8 cellular contexts compared by ENCODE assay signal in the genomic region with DNA sequence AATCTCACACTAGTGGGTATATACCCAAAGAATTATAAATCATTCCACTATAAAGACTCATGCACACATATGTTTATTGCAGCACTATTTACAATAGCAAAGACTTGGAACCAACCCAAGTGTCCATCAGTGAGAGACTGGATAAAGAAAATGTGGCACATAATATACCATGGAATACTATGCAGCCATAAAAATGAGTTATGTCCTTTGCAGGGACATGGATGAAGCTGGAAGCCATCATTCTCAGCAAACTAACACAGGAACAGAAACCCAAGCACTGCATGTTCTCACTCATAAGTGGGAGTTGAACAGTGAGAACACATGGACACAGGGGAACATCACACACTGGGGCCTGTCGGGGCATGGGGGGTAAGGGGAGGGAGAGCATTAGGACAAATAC. TPM values are rescaled to one million over a fixed set of nuclear protein-coding genes. Genes with fewer than 3 reads are reported as not detected.
DNase-seq lines count a peak whose midpoint lies in the region; ATAC-seq, FAIRE-seq and TF ChIP-seq lines count a peak whose summit lies in the region.
"Not testable (repeated sequence)": the region's sequence is repeated elsewhere in the genome, so short reads cannot be mapped to it uniquely, and the experiment has no call there.

No MANE protein-coding gene starts in this region.

- not testable (repeated sequence) for TF ChIP-seq EP300 in K562 (IDR thresholded peaks at IDR 0.05; ENCODE audit: low read length)

- H4K20me1 ChIP-seq in K562 (replicated peaks; ENCODE audit: control insufficient read depth, insufficient read depth, low read length) = not testable (repeated sequence)

- H3K27me3 Mint-ChIP-seq in CD4-positive, CD25-positive, alpha-beta regulatory T cell; CD8-positive, alpha-beta T cell (ENCODE audit: low read depth); IgD-negative memory B cell; activated CD8-positive, alpha-beta T cell treated with anti-CD3 and anti-CD28 coated beads, Interleukin-2, amount 10 ng/mL, durations not matched to agents 7 days and 5 days (ENCODE audit: low read depth); activated naive CD8-positive, alpha-beta T cell; naive thymus-derived CD8-positive, alpha-beta T cell: not testable (repeated sequence)

- H3K4me3 ChIP-seq in CD4-positive, CD25-positive, alpha-beta regulatory T cell (ENCODE audit: low read depth, low read length); CD8-positive, alpha-beta T cell (ENCODE audit: low read depth, low read length); K562: not testable (repeated sequence)

- not testable (repeated sequence) for H3K4me2 ChIP-seq in K562 (ENCODE audit: insufficient read depth, low read length)

- H3K4me3 Mint-ChIP-seq in CD4-positive, CD25-positive, alpha-beta regulatory T cell; CD8-positive, alpha-beta T cell; activated CD8-positive, alpha-beta T cell treated with anti-CD3 and anti-CD28 coated beads, Interleukin-2, amount 10 ng/mL, durations not matched to agents 7 days and 5 days; stimulated activated effector memory CD8-positive, alpha-beta T cell treated with anti-CD3 and anti-CD28 coated beads, Interleukin-12 subunit alpha, Interleukin-12 subunit beta, amount 100 ng/mL, for 72 hours: not testable (repeated sequence)
- peak overlapping the region in 3 of 4 donors; percentile 6 to 57 (median 39) for H3K4me3 Mint-ChIP-seq in IgD-negative memory B cell
- H3K4me3 Mint-ChIP-seq in activated naive CD8-positive, alpha-beta T cell = peak overlapping the region; percentile 33
- H3K4me3 Mint-ChIP-seq in naive thymus-derived CD8-positive, alpha-beta T cell = peak overlapping the region in 3 of 10 donors; percentile 3 to 45 (median 31)

- not testable (repeated sequence) for H3K79me2 ChIP-seq in K562 (ENCODE audit: control insufficient read depth, insufficient read depth, low read length)

- H2AFZ ChIP-seq in K562 (ENCODE audit: low read depth, low read length) = not testable (repeated sequence)

- BruUV-seq in K562 (replicated peaks; lab: Mats Ljungman, UMichigan) = not testable (repeated sequence)

- intact Hi-C loops in CD8-positive, alpha-beta T cell (cut with DNase I, micrococcal nuclease); K562 (cut with micrococcal nuclease): not testable (repeated sequence)

- H3K36me3 Mint-ChIP-seq in CD4-positive, CD25-positive, alpha-beta regulatory T cell = peaks cover 47% of the 10 kb centered on the region
- peaks cover 63% of the 10 kb centered on the region for H3K36me3 Mint-ChIP-seq in CD8-positive, alpha-beta T cell
- H3K36me3 Mint-ChIP-seq in IgD-negative memory B cell = peaks cover 15% of the 10 kb centered on the region
- H3K36me3 Mint-ChIP-seq in activated CD8-positive, alpha-beta T cell treated with anti-CD3 and anti-CD28 coated beads, Interleukin-2, amount 10 ng/mL, durations not matched to agents 7 days and 5 days (ENCODE audit: low read depth) = peaks cover 61% of the 10 kb centered on the region
- peaks cover 37% of the 10 kb centered on the region for H3K36me3 Mint-ChIP-seq in activated naive CD8-positive, alpha-beta T cell
- peaks cover 23 to 45% (median 40%) of the 10 kb centered on the region in 3 donors for H3K36me3 Mint-ChIP-seq in naive thymus-derived CD8-positive, alpha-beta T cell
- H3K36me3 Mint-ChIP-seq in stimulated activated effector memory CD8-positive, alpha-beta T cell treated with anti-CD3 and anti-CD28 coated beads, Interleukin-12 subunit alpha, Interleukin-12 subunit beta, amount 100 ng/mL, for 72 hours = peaks cover 49% of the 10 kb centered on the region

- H3K9me1 ChIP-seq in K562 (ENCODE audit: control insufficient read depth, insufficient read depth, low read length) = not testable (repeated sequence)

- not testable (repeated sequence) for H3K9me3 Mint-ChIP-seq in CD4-positive, CD25-positive, alpha-beta regulatory T cell; CD8-positive, alpha-beta T cell; IgD-negative memory B cell; activated CD8-positive, alpha-beta T cell treated with anti-CD3 and anti-CD28 coated beads, Interleukin-2, amount 10 ng/mL, durations not matched to agents 7 days and 5 days (ENCODE audit: insufficient read depth); activated naive CD8-positive, alpha-beta T cell (ENCODE audit: low read depth); naive thymus-derived CD8-positive, alpha-beta T cell; stimulated activated effector memory CD8-positive, alpha-beta T cell treated with anti-CD3 and anti-CD28 coated beads, Interleukin-12 subunit alpha, Interleukin-12 subunit beta, amount 100 ng/mL, for 72 hours

- peaks cover 14% of the 10 kb centered on the region for H3K4me1 ChIP-seq in CD4-positive, CD25-positive, alpha-beta regulatory T cell (ENCODE audit: control insufficient read depth, insufficient read depth, low read length, poor library complexity, severe bottlenecking)
- peaks cover 16% of the 10 kb centered on the region for H3K4me1 ChIP-seq in CD8-positive, alpha-beta T cell (ENCODE audit: insufficient read depth, low read length)
- H3K4me1 ChIP-seq in K562 (replicated peaks in 1 of 2; ENCODE audit: control insufficient read depth in 2 of 2, insufficient read depth in 2 of 2, low read length in 2 of 2) = not testable (repeated sequence)

- TF ChIP-seq POLR2A in K562 (conservative IDR thresholded peaks at IDR 0.05) = not testable (repeated sequence)

- ATAC-seq in CD4-positive, CD25-positive, alpha-beta regulatory T cell (ENCODE audit: low read depth in 2 of 2); CD8-positive, alpha-beta T cell; activated CD8-positive, alpha-beta T cell treated with anti-CD3 and anti-CD28 coated beads, Interleukin-2, amount 10 ng/mL, durations not matched to agents 7 days and 5 days; K562; naive thymus-derived CD8-positive, alpha-beta T cell; stimulated activated effector memory CD8-positive, alpha-beta T cell treated with anti-CD3 and anti-CD28 coated beads, Interleukin-12 subunit alpha, Interleukin-12 subunit beta, amount 100 ng/mL, for 72 hours: not testable (repeated sequence)

- not testable (repeated sequence) for TF ChIP-seq CTCF in CD8-positive, alpha-beta T cell (IDR thresholded peaks at IDR 0.05); K562 (IDR thresholded peaks at IDR 0.05 in 2 of 3, conservative IDR thresholded peaks at IDR 0.05 in 1 of 3; ENCODE audit: insufficient read depth in 2 of 3, low read depth in 1 of 3, low read length in 3 of 3)

- FAIRE-seq in K562 (lab: Jason Lieb, UNC) = not testable (repeated sequence)

- POLR2A ChIA-PET in CD8-positive, alpha-beta T cell (lab: Charles Lee) = interaction anchor here (0.8 kb wide), 1 partner anchor 57 kb away, joined by 3 read pairs; a partner anchor contains a TSS
- POLR2A ChIA-PET in activated CD8-positive, alpha-beta T cell treated with anti-CD3 and anti-CD28 coated beads, Interleukin-2, amount 10 ng/mL, durations not matched to agents 7 days and 5 days (lab: Charles Lee); K562 (lab: Yijun Ruan, JAX): not testable (repeated sequence)
- POLR2A ChIA-PET in naive thymus-derived CD8-positive, alpha-beta T cell (lab: Charles Lee) = interaction anchor here (0.9 kb wide), 1 partner anchor 57 kb away, joined by 3 read pairs; a partner anchor contains a TSS

- H3K9ac ChIP-seq in K562 (ENCODE audit: insufficient read depth in 1 of 2, low read depth in 2 of 2, low read length in 2 of 2) = not testable (repeated sequence)

- not testable (repeated sequence) for H3K9me3 ChIP-seq in CD4-positive, CD25-positive, alpha-beta regulatory T cell (ENCODE audit: control insufficient read depth in 2 of 2, low read length in 2 of 2); CD8-positive, alpha-beta T cell (ENCODE audit: low read length); K562 (replicated peaks; ENCODE audit: control insufficient read depth, insufficient read depth, low read depth, low read length)

- H3K36me3 ChIP-seq in CD4-positive, CD25-positive, alpha-beta regulatory T cell (ENCODE audit: control insufficient read depth, insufficient read depth, low read length) = peaks cover 30% of the 10 kb centered on the region
- H3K36me3 ChIP-seq in CD8-positive, alpha-beta T cell (ENCODE audit: insufficient read depth, low read length) = peaks cover 12% of the 10 kb centered on the region
- peaks cover 43% of the 10 kb centered on the region; the same call in 2 of the 3 replicates for H3K36me3 ChIP-seq in K562 (ENCODE audit: control insufficient read depth, insufficient read depth, low read length)

- DNase-seq in CD4-positive, CD25-positive, alpha-beta regulatory T cell; CD8-positive, alpha-beta T cell; activated CD8-positive, alpha-beta T cell treated with anti-CD3 and anti-CD28 coated beads, Interleukin-2, amount 10 ng/mL, durations not matched to agents 7 days and 5 days; K562 (ENCODE audit: extremely low read depth in 1 of 4, low spot score in 3 of 4); naive thymus-derived CD8-positive, alpha-beta T cell; stimulated activated effector memory CD8-positive, alpha-beta T cell treated with anti-CD3 and anti-CD28 coated beads, Interleukin-12 subunit alpha, Interleukin-12 subunit beta, amount 100 ng/mL, for 72 hours (ENCODE audit: low spot score in 2 of 2): not testable (repeated sequence)

- 88% methylated on average over 1 of the region's 1 CpG for WGBS in K562 (ENCODE audit: insufficient coverage, low coverage, missing lambda C conversion rate)

- in situ Hi-C loops in K562 (cut with MboI) = loop anchor here (25.0 kb wide), 1 partner anchor 1258 kb away; no protein-coding TSS in a partner anchor

- H3K27ac Mint-ChIP-seq in CD4-positive, CD25-positive, alpha-beta regulatory T cell = peak overlapping the region in 2 of 3 donors; percentile 1 to 49
- H3K27ac Mint-ChIP-seq in CD8-positive, alpha-beta T cell = peak overlapping the region; percentile 16
- peak overlapping the region in 2 of 3 donors; percentile 93 to 97 for H3K27ac Mint-ChIP-seq in IgD-negative memory B cell
- peak overlapping the region; percentile 67 for H3K27ac Mint-ChIP-seq in activated CD8-positive, alpha-beta T cell treated with anti-CD3 and anti-CD28 coated beads, Interleukin-2, amount 10 ng/mL, durations not matched to agents 7 days and 5 days
- H3K27ac Mint-ChIP-seq in activated naive CD8-positive, alpha-beta T cell = not testable (repeated sequence)
- peak overlapping the region; percentile 40 to 96 (median 75) for H3K27ac Mint-ChIP-seq in naive thymus-derived CD8-positive, alpha-beta T cell
- peak overlapping the region; percentile 32 for H3K27ac Mint-ChIP-seq in stimulated activated effector memory CD8-positive, alpha-beta T cell treated with anti-CD3 and anti-CD28 coated beads, Interleukin-12 subunit alpha, Interleukin-12 subunit beta, amount 100 ng/mL, for 72 hours

- H3K4me1 Mint-ChIP-seq in CD4-positive, CD25-positive, alpha-beta regulatory T cell = peaks cover 10 to 26% (median 13%) of the 10 kb centered on the region in 4 donors
- peaks cover 22% of the 10 kb centered on the region for H3K4me1 Mint-ChIP-seq in CD8-positive, alpha-beta T cell (ENCODE audit: low read depth)
- H3K4me1 Mint-ChIP-seq in IgD-negative memory B cell = peaks cover 17 to 27% (median 22%) of the 10 kb centered on the region in 3 donors
- H3K4me1 Mint-ChIP-seq in activated CD8-positive, alpha-beta T cell treated with anti-CD3 and anti-CD28 coated beads, Interleukin-2, amount 10 ng/mL, durations not matched to agents 7 days and 5 days (ENCODE audit: low read depth) = peaks cover 21% of the 10 kb centered on the region
- H3K4me1 Mint-ChIP-seq in activated naive CD8-positive, alpha-beta T cell (ENCODE audit: low read depth) = peaks cover 21% of the 10 kb centered on the region
- H3K4me1 Mint-ChIP-seq in naive thymus-derived CD8-positive, alpha-beta T cell = peaks cover 14 to 26% (median 25%) of the 10 kb centered on the region in 4 donors
- H3K4me1 Mint-ChIP-seq in stimulated activated effector memory CD8-positive, alpha-beta T cell treated with anti-CD3 and anti-CD28 coated beads, Interleukin-12 subunit alpha, Interleukin-12 subunit beta, amount 100 ng/mL, for 72 hours = peaks cover 12% of the 10 kb centered on the region

- TF ChIP-seq RAD21 in K562 (CRISPR knock-in tag; conservative IDR thresholded peaks at IDR 0.05 in 1 of 2, IDR thresholded peaks at IDR 0.05 in 1 of 2) = not testable (repeated sequence)

- H3K27ac ChIP-seq in CD4-positive, CD25-positive, alpha-beta regulatory T cell (ENCODE audit: insufficient read depth, low read length, poor library complexity, severe bottlenecking); CD8-positive, alpha-beta T cell (ENCODE audit: low read depth, low read length); K562 (ENCODE audit: extremely low read depth, low read depth, low read length): not testable (repeated sequence)

- not testable (repeated sequence) for H3K27me3 ChIP-seq in CD4-positive, CD25-positive, alpha-beta regulatory T cell (ENCODE audit: control insufficient read depth, insufficient read depth, low read length); CD8-positive, alpha-beta T cell (ENCODE audit: insufficient read depth, low read length); K562 (ENCODE audit: control insufficient read depth in 2 of 2, insufficient read depth in 2 of 2, low read length in 2 of 2)

- CTCF ChIA-PET in CD8-positive, alpha-beta T cell (lab: Charles Lee); activated CD8-positive, alpha-beta T cell treated with anti-CD3 and anti-CD28 coated beads, Interleukin-2, amount 10 ng/mL, durations not matched to agents 7 days and 5 days (lab: Charles Lee); K562 (lab: Yijun Ruan, JAX; ENCODE audit: low intra/inter-chr PET ratio): not testable (repeated sequence)

RNA-seq across cellular contexts. Expression of a gene that starts 57.1 kb away (rescaled TPM):
- total RNA-seq in CD4-positive, CD25-positive, alpha-beta regulatory T cell = 43.2 TPM
- polyA plus RNA-seq in CD4-positive, CD25-positive, alpha-beta regulatory T cell = 10 to 100 TPM in 3 of 4 donors, 1 to 10 TPM in 1; 9.9 to 18.5 (median 13.9) TPM
- 10 to 100 TPM; 48.3 to 52.8 TPM for total RNA-seq in CD8-positive, alpha-beta T cell
- 20.9 TPM for polyA plus RNA-seq in IgD-negative memory B cell
- 10 to 100 TPM; 30.2 to 30.4 TPM for total RNA-seq in activated CD8-positive, alpha-beta T cell treated with anti-CD3 and anti-CD28 coated beads, Interleukin-2, amount 10 ng/mL, durations not matched to agents 7 days and 5 days
- 19.3 and 80.1 TPM in 2 replicates for total RNA-seq in K562 (2011; cell fraction: chromatin; rRNA removed; ENCODE audit: low replicate concordance)
- total RNA-seq in K562 (2011; cell fraction: nucleolus; rRNA removed) = 13.0 and 20.4 TPM in 2 replicates
- total RNA-seq in K562 (2011; cell fraction: nucleoplasm; rRNA removed) = 35.6 and 41.7 TPM in 2 replicates
- 19.1 and 21.3 TPM in 2 replicates for total RNA-seq in K562 (2014; rRNA removed)
- total RNA-seq in K562 (2014; rRNA removed; fragmentation: Illumina TruSeq; extraction: Trizol) = 40.9 and 44.6 TPM in 2 replicates
- 46.1 and 47.4 TPM in 2 replicates for total RNA-seq in K562 (2015; rRNA removed; fragmentation: Illumina TruSeq; extraction: Trizol)
- total RNA-seq in K562 (2021) = 31.3 and 33.2 TPM in 2 replicates
- polyA plus RNA-seq in K562 (2011; rRNA removed) = 18.5 and 28.2 TPM in 2 replicates
- 8.7 and 12.1 TPM in 2 replicates for polyA plus RNA-seq in K562 (2011; cell fraction: cytosol; rRNA removed)
- 25.9 and 29.4 TPM in 2 replicates for polyA plus RNA-seq in K562 (2011; cell fraction: nucleus; rRNA removed)
- polyA plus RNA-seq in K562 (2012) = 12.7 and 17.1 TPM in 2 replicates
- polyA plus RNA-seq in K562 (2014; fragmentation: Illumina TruSeq; extraction: Trizol) = 26.9 and 33.6 TPM in 2 replicates
- 1 to 10 TPM; 4.9 to 8.5 TPM for polyA plus RNA-seq in K562 (2014; fragmentation: Nextera tagmentation; extraction: Ambion mirVana)
- polyA plus RNA-seq in K562 (2014; rRNA removed) = 20.8 and 21.3 TPM in 2 replicates
- polyA minus RNA-seq in K562 (2011; rRNA and poly(A)+ RNA removed) = 75.3 and 75.8 TPM in 2 replicates
- polyA minus RNA-seq in K562 (2011; cell fraction: cytosol; rRNA and poly(A)+ RNA removed) = 21.0 and 26.1 TPM in 2 replicates
- 56.4 and 83.1 TPM in 2 replicates for polyA minus RNA-seq in K562 (2011; cell fraction: nucleus; rRNA and poly(A)+ RNA removed)
- 10 to 100 TPM; 50.8 to 53.3 TPM for total RNA-seq in naive thymus-derived CD8-positive, alpha-beta T cell
- 10 to 100 TPM; 16.1 to 18.8 (median 16.3) TPM for polyA plus RNA-seq in naive thymus-derived CD8-positive, alpha-beta T cell
